In the genomic region with DNA sequence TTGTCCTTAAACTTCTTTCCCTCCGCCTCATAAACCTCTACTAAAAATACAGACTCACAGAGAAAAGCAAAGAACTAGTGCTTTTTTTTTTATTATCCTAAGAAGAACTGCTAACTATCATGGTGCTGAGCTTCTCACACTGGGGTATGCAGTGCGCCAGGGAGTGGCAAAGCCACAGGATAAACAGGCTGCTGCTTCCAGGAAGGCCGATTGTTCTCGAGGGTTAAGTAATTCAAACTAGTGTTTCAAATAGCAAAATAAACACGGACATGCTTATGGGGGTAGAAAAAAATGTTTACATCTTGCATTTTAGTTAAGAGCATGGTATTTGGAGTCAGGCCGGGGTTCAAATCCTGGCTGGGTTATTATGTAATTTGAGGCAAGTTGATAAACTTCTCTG, we compare ENCODE assay signal across 21 cellular contexts.
DNase-seq lines count a peak whose midpoint lies in the region; ATAC-seq, FAIRE-seq and TF ChIP-seq lines count a peak whose summit lies in the region.
"Had no signal": no experiment of that assay in that cellular context is flagged by ENCODE, and none has a peak within 500 bp of the region (broad histone marks: within the 10 kb centered on the region; RNA-seq: fewer than 3 reads in every experiment).

No MANE protein-coding gene starts in this region.

- H3K27me3 Mint-ChIP-seq in WTC11 (ENCODE audit: low read depth), result no peaks in the 10 kb centered on the region
- H3K27me3 Mint-ChIP-seq in chondrocyte (ENCODE audit: low read depth), result no peaks in the 10 kb centered on the region
- H3K27me3 Mint-ChIP-seq: activated B cell treated with CpG ODN at 0.5 μM for 24 hours, B cell had no signal

- H3K4me1 Mint-ChIP-seq in WTC11 (peaks cover 32% of the 10 kb centered on the region), chondrocyte (ENCODE audit: low read depth) (peaks cover 40% of the 10 kb centered on the region)

- H3K4me3 ChIP-seq in HEK293 (ENCODE audit: low read depth, low read length) (no peak overlapping the region), rectal smooth muscle tissue (ENCODE audit: low read length) (no peak overlapping the region), vagina (no peak overlapping the region), lower leg skin (ENCODE audit: low read depth, poor library complexity, severe bottlenecking) (no peak overlapping the region)
- H3K4me3 ChIP-seq: cardiac muscle cell, HAP-1, suprapubic skin had no signal

- H3K36me3 ChIP-seq in HEK293 (ENCODE audit: control insufficient read depth in 2 of 2, insufficient read depth in 1 of 2, low read length in 2 of 2), result peaks cover 0 to 4% of the 10 kb centered on the region in 2 experiments; a peak in 1 of 3 replicates
- H3K36me3 ChIP-seq in rectal smooth muscle tissue (ENCODE audit: control insufficient read depth, insufficient read depth, low read length), result no peaks in the 10 kb centered on the region
- H3K36me3 ChIP-seq in vagina, result no peaks in the 10 kb centered on the region
- H3K36me3 ChIP-seq: cardiac muscle cell, HAP-1 had no signal

- ATAC-seq in WTC11 (peak; percentile 52), Right ventricle myocardium inferior (no peak)

- H3K4me3 Mint-ChIP-seq in WTC11 (peak overlapping the region; percentile 28), chondrocyte (ENCODE audit: unreplicated experiment) (no peak overlapping the region)
- H3K4me3 Mint-ChIP-seq: activated B cell treated with CpG ODN at 0.5 μM for 24 hours; activated T-helper 1 cell treated with anti-CD3 and anti-CD28 coated beads, Interleukin-12 subunit alpha, Interleukin-12 subunit beta, Interleukin-2, Interleukin-4 antibody, amounts not matched to agents 30 ng/mL and 10 ng/mL and 1 ng/mL, durations not matched to agents 14 hours and 24 hours and 36 hours; B cell had no signal

- intact Hi-C loops in vagina (cut with DNase I) (no loop called here), Right ventricle myocardium inferior (cut with DNase I) (no loop called here), lower leg skin (cut with DNase I; ENCODE audit: low total_unique reads) (no loop called here)

- no peaks in the 10 kb centered on the region for H3K9me3 ChIP-seq in HEK293 (ENCODE audit: control insufficient read depth, insufficient read depth, low read depth, low read length)
- no peaks in the 10 kb centered on the region for H3K9me3 ChIP-seq in vagina
- H3K9me3 ChIP-seq: HAP-1, suprapubic skin had no signal

- H3K4me1 ChIP-seq in HEK293 (ENCODE audit: control insufficient read depth, insufficient read depth, low read length), result 0 out of 2 replicates have a peak, but pooled peaks cover 4% of the 10 kb centered on the region
- peaks cover 10% of the 10 kb centered on the region for H3K4me1 ChIP-seq in rectal smooth muscle tissue (ENCODE audit: control insufficient read depth, insufficient read depth, low read length)
- H3K4me1 ChIP-seq in vagina, result peaks cover 21% of the 10 kb centered on the region
- H3K4me1 ChIP-seq: HAP-1 had no signal

- CTCF ChIA-PET in HEK293 (lab: Yijun Ruan, JAX) (interaction anchor here (0.8 kb wide), 1 partner anchor 701 kb away, joined by 3 read pairs; no protein-coding TSS in a partner anchor), WTC11 (lab: Charles Lee) (interaction anchor here (1.1 to 1.9 kb wide), 4 partner anchors 54 to 701 kb away, joined by 3 to 8 read pairs (median 4); no protein-coding TSS in a partner anchor)

- 0 out of 2 replicates have a peak, but pooled peaks cover 3% of the 10 kb centered on the region for H3K36me3 Mint-ChIP-seq in WTC11
- H3K36me3 Mint-ChIP-seq in chondrocyte (ENCODE audit: low read depth), result peaks cover 11% of the 10 kb centered on the region

- FAIRE-seq in islet of Langerhans (lab: Jason Lieb, UNC), result peak; percentile 60

- TF ChIP-seq POLR2A in vagina (IDR thresholded peaks at IDR 0.05) (no peak), lower leg skin (IDR thresholded peaks at IDR 0.05) (no peak)

- no peak overlapping the region for H3K27ac ChIP-seq in HEK293 (ENCODE audit: extremely low read depth, low read depth, low read length)
- peak overlapping the region; percentile 1 for H3K27ac ChIP-seq in rectal smooth muscle tissue (ENCODE audit: low read depth, low read length)
- H3K27ac ChIP-seq in vagina, result no peak overlapping the region
- H3K27ac ChIP-seq: cardiac muscle cell, RWPE1, suprapubic skin had no signal

- H3K27ac Mint-ChIP-seq in WTC11, result peak overlapping the region; percentile 95
- H3K27ac Mint-ChIP-seq in chondrocyte (ENCODE audit: unreplicated experiment), result no peak overlapping the region
- H3K27ac Mint-ChIP-seq: activated B cell treated with CpG ODN at 0.5 μM for 24 hours; activated T-helper 1 cell treated with anti-CD3 and anti-CD28 coated beads, Interleukin-12 subunit alpha, Interleukin-12 subunit beta, Interleukin-2, Interleukin-4 antibody, amounts not matched to agents 30 ng/mL and 10 ng/mL and 1 ng/mL, durations not matched to agents 14 hours and 24 hours and 36 hours; B cell had no signal

- DNase-seq in WTC11 (ENCODE audit: low spot score) (no peak), vagina (ENCODE audit: extremely low spot score in 2 of 2) (no peak), chondrocyte (ENCODE audit: low spot score) (no peak), Right ventricle myocardium inferior (ENCODE audit: missing footprints) (no peak), lower leg skin (ENCODE audit: low spot score in 2 of 2) (no peak)
- DNase-seq: activated B cell treated with CpG ODN at 0.5 μM for 24 hours; activated CD8-positive, alpha-beta memory T cell treated with anti-CD3 and anti-CD28 coated beads for 24 hours; effector CD4-positive, alpha-beta T cell; left ventricle myocardium superior; NCI-H2081 treated with DMSO at 0.1 percent for 48 hours; NCI-H82; stimulated activated CD4-positive, alpha-beta T cell treated with anti-CD3 and anti-CD28 coated beads, Interleukin-2, amount 100 ng/mL, for 48 hours had no signal

- TF ChIP-seq CTCF in HEK293 (tag by site-specific recombination; IDR thresholded peaks at IDR 0.05) (no peak), WTC11 (IDR thresholded peaks at IDR 0.05) (no peak), vagina (IDR thresholded peaks at IDR 0.05) (no peak), chondrocyte (IDR thresholded peaks at IDR 0.05) (no peak), lower leg skin (IDR thresholded peaks at IDR 0.05) (no peak)

- WGBS in lower leg skin, 2 donors, result 79 to 81% methylated on average over 6 of the region's 6 CpGs

- POLR2A ChIA-PET in HEK293 (lab: Yijun Ruan, JAX), result no interaction called here
- POLR2A ChIA-PET in WTC11 (lab: Charles Lee), result interaction anchor here (0.7 kb wide), 1 partner anchor 742 kb away, joined by 3 read pairs; no protein-coding TSS in a partner anchor

- H3K9me3 Mint-ChIP-seq in WTC11 (no peaks in the 10 kb centered on the region), chondrocyte (ENCODE audit: low read depth) (no peaks in the 10 kb centered on the region)
- H3K9me3 Mint-ChIP-seq: activated B cell treated with CpG ODN at 0.5 μM for 24 hours; activated T-helper 1 cell treated with anti-CD3 and anti-CD28 coated beads, Interleukin-12 subunit alpha, Interleukin-12 subunit beta, Interleukin-2, Interleukin-4 antibody, amounts not matched to agents 30 ng/mL and 10 ng/mL and 1 ng/mL, durations not matched to agents 14 hours and 24 hours and 36 hours had no signal

- no peak overlapping the region for H3K9ac ChIP-seq in rectal smooth muscle tissue (ENCODE audit: low read length)

- H3K27me3 ChIP-seq in rectal smooth muscle tissue (ENCODE audit: control insufficient read depth, insufficient read depth, low read length) (no peaks in the 10 kb centered on the region), vagina (no peaks in the 10 kb centered on the region)
- H3K27me3 ChIP-seq: cardiac muscle cell, suprapubic skin had no signal

TF ChIP-seq in HEK293, 187 proteins besides CTCF, POLR2A, EP300 and RAD21 (continues in another document):
- TF ChIP-seq, protein P1, sequence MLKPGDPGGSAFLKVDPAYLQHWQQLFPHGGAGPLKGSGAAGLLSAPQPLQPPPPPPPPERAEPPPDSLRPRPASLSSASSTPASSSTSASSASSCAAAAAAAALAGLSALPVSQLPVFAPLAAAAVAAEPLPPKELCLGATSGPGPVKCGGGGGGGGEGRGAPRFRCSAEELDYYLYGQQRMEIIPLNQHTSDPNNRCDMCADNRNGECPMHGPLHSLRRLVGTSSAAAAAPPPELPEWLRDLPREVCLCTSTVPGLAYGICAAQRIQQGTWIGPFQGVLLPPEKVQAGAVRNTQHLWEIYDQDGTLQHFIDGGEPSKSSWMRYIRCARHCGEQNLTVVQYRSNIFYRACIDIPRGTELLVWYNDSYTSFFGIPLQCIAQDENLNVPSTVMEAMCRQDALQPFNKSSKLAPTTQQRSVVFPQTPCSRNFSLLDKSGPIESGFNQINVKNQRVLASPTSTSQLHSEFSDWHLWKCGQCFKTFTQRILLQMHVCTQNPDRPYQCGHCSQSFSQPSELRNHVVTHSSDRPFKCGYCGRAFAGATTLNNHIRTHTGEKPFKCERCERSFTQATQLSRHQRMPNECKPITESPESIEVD (tag by site-specific recombination; IDR thresholded peaks at IDR 0.05), result peak; percentile 27; the same call in 1 of the 2 replicates
- TF ChIP-seq SETDB1 (IDR thresholded peaks at IDR 0.05; ENCODE audit: insufficient read length, low read length), result no peak

TF ChIP-seq in WTC11, 78 proteins besides CTCF, POLR2A, EP300 and RAD21 (continues in another document):
- TF ChIP-seq ZNF219 (CRISPR knock-in tag; IDR thresholded peaks at IDR 0.05; ENCODE audit: borderline replicate concordance), result no peak
- TF ChIP-seq TP53 (CRISPR knock-in tag; IDR thresholded peaks at IDR 0.05), result no peak
- no peak for TF ChIP-seq PRRX2 (CRISPR knock-in tag; IDR thresholded peaks at IDR 0.05)
- TF ChIP-seq, protein P2, sequence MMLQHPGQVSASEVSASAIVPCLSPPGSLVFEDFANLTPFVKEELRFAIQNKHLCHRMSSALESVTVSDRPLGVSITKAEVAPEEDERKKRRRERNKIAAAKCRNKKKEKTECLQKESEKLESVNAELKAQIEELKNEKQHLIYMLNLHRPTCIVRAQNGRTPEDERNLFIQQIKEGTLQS (CRISPR knock-in tag; conservative IDR thresholded peaks at IDR 0.05), result no peak
- TF ChIP-seq ESRRA (CRISPR knock-in tag; IDR thresholded peaks at IDR 0.05; ENCODE audit: borderline replicate concordance), result no peak
- no peak for TF ChIP-seq FOXJ3 (CRISPR knock-in tag; IDR thresholded peaks at IDR 0.05; ENCODE audit: borderline replicate concordance)
- no peak for TF ChIP-seq ZNF416 (CRISPR knock-in tag; IDR thresholded peaks at IDR 0.05)
- TF ChIP-seq, protein P3, sequence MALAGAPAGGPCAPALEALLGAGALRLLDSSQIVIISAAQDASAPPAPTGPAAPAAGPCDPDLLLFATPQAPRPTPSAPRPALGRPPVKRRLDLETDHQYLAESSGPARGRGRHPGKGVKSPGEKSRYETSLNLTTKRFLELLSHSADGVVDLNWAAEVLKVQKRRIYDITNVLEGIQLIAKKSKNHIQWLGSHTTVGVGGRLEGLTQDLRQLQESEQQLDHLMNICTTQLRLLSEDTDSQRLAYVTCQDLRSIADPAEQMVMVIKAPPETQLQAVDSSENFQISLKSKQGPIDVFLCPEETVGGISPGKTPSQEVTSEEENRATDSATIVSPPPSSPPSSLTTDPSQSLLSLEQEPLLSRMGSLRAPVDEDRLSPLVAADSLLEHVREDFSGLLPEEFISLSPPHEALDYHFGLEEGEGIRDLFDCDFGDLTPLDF (CRISPR knock-in tag; IDR thresholded peaks at IDR 0.05), result no peak
